11 cellular contexts compared by ENCODE assay signal in the genomic region with DNA sequence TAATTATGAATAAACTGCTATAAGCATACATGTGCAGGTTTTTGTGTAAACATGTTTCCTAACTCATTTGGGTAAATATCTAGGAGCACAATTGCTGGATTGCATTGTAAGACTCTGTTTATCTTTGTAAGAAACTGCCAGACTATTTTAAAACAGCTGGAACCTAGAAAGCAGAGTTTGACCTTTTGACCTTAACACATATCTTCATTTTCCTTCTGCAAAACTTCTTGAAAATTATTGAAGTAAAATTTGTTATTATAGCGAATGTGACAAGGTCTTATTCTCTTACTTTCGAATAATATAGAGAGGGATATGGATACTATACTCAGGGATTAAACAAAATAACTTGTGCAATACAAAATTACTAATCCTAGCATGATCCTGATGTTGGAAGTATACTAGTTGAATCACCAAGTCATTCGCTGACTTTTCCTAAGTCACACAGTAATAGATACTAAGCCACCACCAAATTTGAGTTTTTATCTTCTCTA. TPM values are rescaled to one million over a fixed set of nuclear protein-coding genes. Genes with fewer than 3 reads are reported as not detected.
DNase-seq lines count a peak whose midpoint lies in the region; ATAC-seq, FAIRE-seq and TF ChIP-seq lines count a peak whose summit lies in the region.
"Had no signal": no experiment of that assay in that cellular context is flagged by ENCODE, and none has a peak within 500 bp of the region (broad histone marks: within the 10 kb centered on the region; RNA-seq: fewer than 3 reads in every experiment).

No MANE protein-coding gene starts in this region.

- peak overlapping the region; percentile 81 for H3K27ac ChIP-seq in DND-41 (ENCODE audit: low read length)
- peak overlapping the region; percentile 32 for H3K27ac ChIP-seq in duodenal mucosa (ENCODE audit: low read depth, low read length)

- H3K4me2 ChIP-seq in DND-41 (ENCODE audit: insufficient read depth, low read length) = peak overlapping the region; percentile 53; the same call in 1 of the 2 replicates

- ATAC-seq in DND-41 (ENCODE audit: insufficient read depth, low read depth) (no peak), GM18502 (IDR thresholded peaks at IDR 0.05; ENCODE audit: poor library complexity, unreplicated experiment) (no peak)

- peaks cover 28% of the 10 kb centered on the region for H3K79me2 ChIP-seq in DND-41 (ENCODE audit: insufficient read depth, low read length)

- H2AFZ ChIP-seq in DND-41 (ENCODE audit: low read depth, low read length) = no peak overlapping the region

- H3K36me3 Mint-ChIP-seq in osteocyte (ENCODE audit: unreplicated experiment) = no peaks in the 10 kb centered on the region

- TF ChIP-seq POLR2A in GM12892 (IDR thresholded peaks at IDR 0.05; ENCODE audit: low read depth, low read length) = no peak

- no peak for FAIRE-seq in GM12892 (lab: Jason Lieb, UNC)
- no peak for FAIRE-seq in RCC 7860 (lab: Jason Lieb, UNC)

- no peak overlapping the region for H3K4me3 ChIP-seq in DND-41 (ENCODE audit: low read depth in 1 of 2, low read length in 2 of 2)
- no peak overlapping the region for H3K4me3 ChIP-seq in duodenal mucosa (ENCODE audit: low read depth in 1 of 2, low read length in 2 of 2)

- H3K36me3 ChIP-seq in DND-41 (ENCODE audit: insufficient read depth, low read length) (no peaks in the 10 kb centered on the region), duodenal mucosa (ENCODE audit: control insufficient read depth in 1 of 2, insufficient read depth in 2 of 2, low read length in 2 of 2) (no peaks in the 10 kb centered on the region)

- H3K9me3 Mint-ChIP-seq in osteocyte (ENCODE audit: unreplicated experiment) = no peaks in the 10 kb centered on the region
- H3K9me3 Mint-ChIP-seq: nephron progenitor cell had no signal

- peak overlapping the region; percentile 95 for H3K27ac Mint-ChIP-seq in osteocyte (ENCODE audit: unreplicated experiment)

- H3K27me3 ChIP-seq in DND-41 (ENCODE audit: insufficient read depth, low read length, poor library complexity) (no peaks in the 10 kb centered on the region), duodenal mucosa (ENCODE audit: control insufficient read depth in 1 of 2, insufficient read depth in 2 of 2, low read length in 2 of 2) (no peaks in the 10 kb centered on the region)

- no peak overlapping the region for H3K4me3 Mint-ChIP-seq in osteocyte (ENCODE audit: unreplicated experiment)
- H3K4me3 Mint-ChIP-seq: nephron progenitor cell had no signal

- H3K9ac ChIP-seq in DND-41 (ENCODE audit: low read depth, low read length) (no peak overlapping the region), duodenal mucosa (ENCODE audit: low read depth in 1 of 2, low read length in 2 of 2) (no peak overlapping the region)

- TF ChIP-seq CTCF in DND-41 (IDR thresholded peaks at IDR 0.05; ENCODE audit: borderline replicate concordance, extremely low read depth, low read length, poor library complexity, severe bottlenecking) (no peak), osteocyte (IDR thresholded peaks at IDR 0.05) (no peak)

- no peaks in the 10 kb centered on the region for H3K27me3 Mint-ChIP-seq in osteocyte (ENCODE audit: unreplicated experiment)

- H4K20me1 ChIP-seq in DND-41 (ENCODE audit: insufficient read depth, low read length) = no peaks in the 10 kb centered on the region

- H3K9me3 ChIP-seq in DND-41 (ENCODE audit: insufficient read depth, low read length, severe bottlenecking) (no peaks in the 10 kb centered on the region), duodenal mucosa (ENCODE audit: control insufficient read depth in 1 of 2, low read length in 2 of 2) (no peaks in the 10 kb centered on the region)

- DNase-seq in DND-41 (no peak), NCI-H69 (lab: John Stamatoyannopoulos, UW) (peak; percentile 38), osteocyte (ENCODE audit: extremely low spot score, unreplicated experiment) (no peak), GM12892 (ENCODE audit: insufficient read length) (no peak), RCC 7860 (ENCODE audit: low spot score) (no peak), NCI-H1105 (lab: John Stamatoyannopoulos, UW) (no peak)
- DNase-seq: activated T-cell treated with anti-CD3 and anti-CD28 coated beads, Interleukin-2, amount 50 U/mL, for 48 hours; NCI-H187; nephron progenitor cell had no signal

- peaks cover 64% of the 10 kb centered on the region for H3K4me1 Mint-ChIP-seq in osteocyte (ENCODE audit: unreplicated experiment)

- peaks cover 74% of the 10 kb centered on the region for H3K4me1 ChIP-seq in DND-41 (ENCODE audit: insufficient read depth, low read length)
- peaks cover 12 to 24% of the 10 kb centered on the region in 2 donors for H3K4me1 ChIP-seq in duodenal mucosa (ENCODE audit: control insufficient read depth in 1 of 2, insufficient read depth in 2 of 2, low read length in 2 of 2)

RNA-seq across cellular contexts. Expression of gene ANXA1, which starts 3.2 kb away (rescaled TPM):
- 193 and 237 TPM in 2 replicates for total RNA-seq in osteocyte
- 3.1 TPM for polyA plus RNA-seq in GM12892 (2012; ENCODE audit: missing spikeins)
